ENCODE assay signal across 1 cellular context in the genomic region with DNA sequence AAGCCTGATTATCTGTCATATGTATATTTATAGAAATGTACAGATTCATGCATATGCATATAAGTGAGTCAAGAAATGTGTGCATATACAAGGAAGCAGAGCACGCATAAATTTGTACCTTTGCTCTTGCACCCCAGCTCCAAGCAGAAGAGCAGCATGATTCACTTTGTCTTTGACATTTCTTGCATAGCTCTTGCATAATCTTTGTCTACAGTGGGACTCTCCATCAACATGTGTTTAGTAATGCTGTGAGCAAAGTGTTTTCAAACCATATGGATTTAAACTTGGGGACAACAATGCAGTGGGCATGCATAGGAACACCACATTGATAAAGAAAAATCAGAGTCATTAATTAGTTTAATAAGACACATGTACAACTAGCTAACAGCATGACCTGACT.
TF ChIP-seq lines count a peak whose summit lies in the region.

No MANE protein-coding gene starts in this region.

TF ChIP-seq in neural cell, 6 proteins besides CTCF, POLR2A, EP300 and RAD21 (continued from another document):
- TF ChIP-seq, protein P1, sequence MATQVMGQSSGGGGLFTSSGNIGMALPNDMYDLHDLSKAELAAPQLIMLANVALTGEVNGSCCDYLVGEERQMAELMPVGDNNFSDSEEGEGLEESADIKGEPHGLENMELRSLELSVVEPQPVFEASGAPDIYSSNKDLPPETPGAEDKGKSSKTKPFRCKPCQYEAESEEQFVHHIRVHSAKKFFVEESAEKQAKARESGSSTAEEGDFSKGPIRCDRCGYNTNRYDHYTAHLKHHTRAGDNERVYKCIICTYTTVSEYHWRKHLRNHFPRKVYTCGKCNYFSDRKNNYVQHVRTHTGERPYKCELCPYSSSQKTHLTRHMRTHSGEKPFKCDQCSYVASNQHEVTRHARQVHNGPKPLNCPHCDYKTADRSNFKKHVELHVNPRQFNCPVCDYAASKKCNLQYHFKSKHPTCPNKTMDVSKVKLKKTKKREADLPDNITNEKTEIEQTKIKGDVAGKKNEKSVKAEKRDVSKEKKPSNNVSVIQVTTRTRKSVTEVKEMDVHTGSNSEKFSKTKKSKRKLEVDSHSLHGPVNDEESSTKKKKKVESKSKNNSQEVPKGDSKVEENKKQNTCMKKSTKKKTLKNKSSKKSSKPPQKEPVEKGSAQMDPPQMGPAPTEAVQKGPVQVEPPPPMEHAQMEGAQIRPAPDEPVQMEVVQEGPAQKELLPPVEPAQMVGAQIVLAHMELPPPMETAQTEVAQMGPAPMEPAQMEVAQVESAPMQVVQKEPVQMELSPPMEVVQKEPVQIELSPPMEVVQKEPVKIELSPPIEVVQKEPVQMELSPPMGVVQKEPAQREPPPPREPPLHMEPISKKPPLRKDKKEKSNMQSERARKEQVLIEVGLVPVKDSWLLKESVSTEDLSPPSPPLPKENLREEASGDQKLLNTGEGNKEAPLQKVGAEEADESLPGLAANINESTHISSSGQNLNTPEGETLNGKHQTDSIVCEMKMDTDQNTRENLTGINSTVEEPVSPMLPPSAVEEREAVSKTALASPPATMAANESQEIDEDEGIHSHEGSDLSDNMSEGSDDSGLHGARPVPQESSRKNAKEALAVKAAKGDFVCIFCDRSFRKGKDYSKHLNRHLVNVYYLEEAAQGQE (IDR thresholded peaks at IDR 0.05; ENCODE audit: borderline replicate concordance) = no peak
- TF ChIP-seq SMC3 (conservative IDR thresholded peaks at IDR 0.05; ENCODE audit: poor library complexity) = no peak
